25 cellular contexts compared by ENCODE assay signal in genomic region chr13:64959276-64959675, GRCh38.
DNase-seq lines count a peak whose midpoint lies in the region; ATAC-seq, FAIRE-seq and TF ChIP-seq lines count a peak whose summit lies in the region.
"Had no signal": no experiment of that assay in that cellular context is flagged by ENCODE, and none has a peak within 500 bp of the region (broad histone marks: within the 10 kb centered on the region; RNA-seq: fewer than 3 reads in every experiment).

No MANE protein-coding gene starts in this region.

- no peak overlapping the region for H4K5ac ChIP-seq in H1 (ENCODE audit: insufficient read length, low read depth, low read length)

- DNase-seq in NCI-H146 (lab: John Stamatoyannopoulos, UW): peak; percentile 6
- no peak for DNase-seq in NCI-H146 treated with DMSO at 0.1 percent for 48 hours (lab: John Stamatoyannopoulos, UW; ENCODE audit: unreplicated experiment)
- DNase-seq in GM23338 (ENCODE audit: low spot score): no peak
- no peak for DNase-seq in PC-9
- no peak for DNase-seq in H1 (ENCODE audit: low read depth in 1 of 2, low spot score in 2 of 2)
- no peak for DNase-seq in activated CD4-positive, alpha-beta T cell treated with anti-CD3 and anti-CD28 coated beads for 1 hour
- no peak for DNase-seq in GM13977 (ENCODE audit: low spot score)
- DNase-seq: BE2C; C1 segment of cervical spinal cord; CD4-positive, alpha-beta memory T cell; CD4-positive, CD25-positive, alpha-beta regulatory T cell; CD8-positive, alpha-beta memory T cell; COR-L47; DMS 273 treated with DMSO at 0.1 percent for 48 hours; DMS153; DMS79; DND-41; EL; GDM1 had no signal

- no peak for TF ChIP-seq CTCF in GM23338 (conservative IDR thresholded peaks at IDR 0.05; ENCODE audit: low read depth in 2 of 2)
- no peak for TF ChIP-seq CTCF in PC-9 (conservative IDR thresholded peaks at IDR 0.05)
- no peak for TF ChIP-seq CTCF in H1 (IDR thresholded peaks at IDR 0.05; ENCODE audit: control extremely low read depth in 1 of 3, insufficient read depth in 1 of 3, low read depth in 1 of 3, low read length in 3 of 3)
- no peak for TF ChIP-seq CTCF in GM13977 (IDR thresholded peaks at IDR 0.05; ENCODE audit: extremely low read depth, insufficient read depth, missing control alignments)

- intact Hi-C loops in PC-9 (cut with micrococcal nuclease; ENCODE audit: unreplicated experiment): no loop called here

- no peaks in the 10 kb centered on the region for H3K27me3 Mint-ChIP-seq in GM23338 (ENCODE audit: insufficient read depth, low read depth, poor library complexity)
- H3K27me3 Mint-ChIP-seq: CD4-positive, alpha-beta memory T cell; CD4-positive, CD25-positive, alpha-beta regulatory T cell; CD8-positive, alpha-beta memory T cell had no signal

- H3K4me2 ChIP-seq in GM23338 (no peak overlapping the region), PC-9 (no peak overlapping the region), H1 (ENCODE audit: insufficient read depth in 1 of 2, low read depth in 2 of 2, low read length in 2 of 2) (no peak overlapping the region)
- H3K4me2 ChIP-seq: A549, BLaER1 had no signal

- no peaks in the 10 kb centered on the region for H3F3A ChIP-seq in GM23338 (replicated peaks; ENCODE audit: low read depth)
- H3F3A ChIP-seq in PC-9 (ENCODE audit: insufficient read depth, low read depth): no peaks in the 10 kb centered on the region

- H3K79me2 ChIP-seq in GM23338 (replicated peaks; ENCODE audit: insufficient read depth): no peaks in the 10 kb centered on the region
- no peaks in the 10 kb centered on the region for H3K79me2 ChIP-seq in PC-9 (ENCODE audit: low read depth)
- H3K79me2 ChIP-seq in H1 (ENCODE audit: control insufficient read depth in 1 of 2, insufficient read depth in 2 of 2, low read length in 2 of 2): no peaks in the 10 kb centered on the region

- H3K79me1 ChIP-seq in H1 (ENCODE audit: low read depth, low read length): no peaks in the 10 kb centered on the region

- no peak for ATAC-seq in GM23338
- ATAC-seq: A549 had no signal

- H3K36me3 ChIP-seq in GM23338 (ENCODE audit: insufficient read depth): no peaks in the 10 kb centered on the region
- H3K36me3 ChIP-seq in PC-9 (ENCODE audit: low read depth): no peaks in the 10 kb centered on the region
- H3K36me3 ChIP-seq in H1 (ENCODE audit: control insufficient read depth in 2 of 4, insufficient read depth in 4 of 4, low read length in 3 of 4): no peaks in the 10 kb centered on the region
- H3K36me3 ChIP-seq: BE2C, BLaER1 had no signal

- H3K14ac ChIP-seq in H1 (ENCODE audit: insufficient read length): no peak overlapping the region

- no peak for TF ChIP-seq EP300 in H1 (IDR thresholded peaks at IDR 0.05; ENCODE audit: borderline replicate concordance in 1 of 2, low read depth in 2 of 2, low read length in 2 of 2)

- no peak overlapping the region for H2BK20ac ChIP-seq in H1 (ENCODE audit: low read length)

- no peak for TF ChIP-seq RAD21 in H1 (IDR thresholded peaks at IDR 0.05 in 1 of 2, conservative IDR thresholded peaks at IDR 0.05 in 1 of 2; ENCODE audit: low read depth in 2 of 2, low read length in 2 of 2)

- no peak overlapping the region for H3K9ac ChIP-seq in H1 (replicated peaks in 1 of 4; ENCODE audit: extremely low read depth in 1 of 4, low read depth in 3 of 4, low read length in 3 of 4)
- H3K9ac ChIP-seq: BLaER1 had no signal

- no peaks in the 10 kb centered on the region for H3K4me1 Mint-ChIP-seq in GM23338
- H3K4me1 Mint-ChIP-seq: CD14-positive monocyte; CD4-positive, alpha-beta memory T cell; CD4-positive, CD25-positive, alpha-beta regulatory T cell; CD8-positive, alpha-beta memory T cell had no signal

- H3K9me2 ChIP-seq in GM23338 (ENCODE audit: insufficient read depth): no peaks in the 10 kb centered on the region
- no peaks in the 10 kb centered on the region for H3K9me2 ChIP-seq in PC-9 (ENCODE audit: insufficient read depth)

- H3K56ac ChIP-seq in H1 (replicated peaks; ENCODE audit: insufficient read length, low read depth, low read length): no peak overlapping the region

- H4K20me1 ChIP-seq in GM23338 (replicated peaks; ENCODE audit: insufficient read depth) (no peaks in the 10 kb centered on the region), PC-9 (ENCODE audit: insufficient read depth) (no peaks in the 10 kb centered on the region), H1 (replicated peaks in 1 of 2; ENCODE audit: control insufficient read depth in 1 of 2, insufficient read depth in 2 of 2, low read length in 2 of 2) (no peaks in the 10 kb centered on the region)
- H4K20me1 ChIP-seq: BLaER1 had no signal

- no peak overlapping the region for H2AK5ac ChIP-seq in H1 (ENCODE audit: low read depth, low read length)

- H2AFZ ChIP-seq in GM23338 (0 out of 2 replicates have a peak overlapping the region, but pooled peaks have one; percentile 16), PC-9 (peak overlapping the region; percentile 37; the same call in 1 of the 2 replicates), H1 (ENCODE audit: low read length) (0 out of 2 replicates have a peak overlapping the region, but pooled peaks have one; percentile 44)

- H2BK120ac ChIP-seq in H1 (replicated peaks; ENCODE audit: low read depth, low read length): no peak overlapping the region

- H3K4ac ChIP-seq in H1 (replicated peaks; ENCODE audit: insufficient read length, low read depth, low read length): no peak overlapping the region

- H2BK15ac ChIP-seq in H1 (ENCODE audit: low read length): no peak overlapping the region

- H3K27ac ChIP-seq in GM23338 (ENCODE audit: low read depth) (no peak overlapping the region), PC-9 (no peak overlapping the region), H1 (ENCODE audit: low read depth, low read length) (no peak overlapping the region)
- H3K27ac ChIP-seq: 22Rv1, A549, BLaER1 had no signal

- H3K27me3 ChIP-seq in GM23338 (ENCODE audit: insufficient read depth) (no peaks in the 10 kb centered on the region), PC-9 (ENCODE audit: insufficient read depth, low read depth) (no peaks in the 10 kb centered on the region), H1 (replicated peaks in 1 of 4; ENCODE audit: control insufficient read depth in 3 of 4, extremely low read depth in 1 of 4, insufficient read depth in 3 of 4, low read length in 3 of 4) (no peaks in the 10 kb centered on the region)
- H3K27me3 ChIP-seq: BE2C, BLaER1 had no signal

- no peak overlapping the region for H2BK12ac ChIP-seq in H1 (ENCODE audit: low read depth, low read length)

- H3K9me3 ChIP-seq in PC-9 (ENCODE audit: insufficient read depth, low read depth) (no peaks in the 10 kb centered on the region), H1 (ENCODE audit: insufficient read depth in 2 of 2, low read depth in 1 of 2, low read length in 1 of 2) (no peaks in the 10 kb centered on the region; a peak in 1 of 4 replicates)
- H3K9me3 ChIP-seq: A549, BE2C, BLaER1 had no signal

- H3K4me1 ChIP-seq in GM23338 (ENCODE audit: insufficient read depth) (no peaks in the 10 kb centered on the region), PC-9 (replicated peaks; ENCODE audit: insufficient read depth) (no peaks in the 10 kb centered on the region), H1 (replicated peaks in 1 of 4; ENCODE audit: control insufficient read depth in 3 of 4, insufficient read depth in 4 of 4, low read length in 3 of 4) (no peaks in the 10 kb centered on the region)
- H3K4me1 ChIP-seq: A549, BE2C, BLaER1 had no signal

- FAIRE-seq in H1 (lab: Jason Lieb, UNC): no peak
- FAIRE-seq: A549, GM12891, GM18507 had no signal

- no peak overlapping the region for H3K4me3 ChIP-seq in GM23338
- no peak overlapping the region for H3K4me3 ChIP-seq in PC-9
- H3K4me3 ChIP-seq in H1 (ENCODE audit: extremely low read depth in 1 of 4, insufficient read depth in 2 of 4, low read depth in 3 of 4, low read length in 4 of 4): no peak overlapping the region
- H3K4me3 ChIP-seq: A549, BLaER1 had no signal

- H2BK5ac ChIP-seq in H1 (ENCODE audit: low read depth, low read length): no peak overlapping the region

- H3K36me3 Mint-ChIP-seq in GM23338 (ENCODE audit: low read depth): no peaks in the 10 kb centered on the region
- H3K36me3 Mint-ChIP-seq: CD14-positive monocyte; CD4-positive, alpha-beta memory T cell; CD4-positive, CD25-positive, alpha-beta regulatory T cell; CD8-positive, alpha-beta memory T cell had no signal

- 98% methylated on average over 15 of the region's 15 CpGs; no CpG with 5 or more reads in 1 of the 2 experiments for WGBS in H1 (ENCODE audit: extremely low coverage in 1 of 2, insufficient coverage in 1 of 2, insufficient read length in 1 of 2, insufficient replicate concordance in 2 of 2, low coverage in 1 of 2, low lambda C conversion rate in 2 of 2, missing lambda C conversion rate in 1 of 2), 2 experiments

- POLR2A ChIA-PET in PC-9 (lab: Charles Lee; ENCODE audit: unreplicated experiment) (no interaction called here), H1 (lab: Charles Lee; ENCODE audit: partially characterized antibody) (no interaction called here)

- H3K27ac Mint-ChIP-seq in GM23338: no peak overlapping the region
- H3K27ac Mint-ChIP-seq: CD14-positive monocyte; CD4-positive, alpha-beta memory T cell; CD4-positive, CD25-positive, alpha-beta regulatory T cell; CD8-positive, alpha-beta memory T cell had no signal

- no peak for TF ChIP-seq POLR2A in H1 (IDR thresholded peaks at IDR 0.05; ENCODE audit: control extremely low read depth in 1 of 2, low read depth in 2 of 2, low read length in 2 of 2)

- no peaks in the 10 kb centered on the region for H3K23me2 ChIP-seq in H1 (ENCODE audit: low read depth, low read length)

- CTCF ChIA-PET in PC-9 (lab: Charles Lee) (no interaction called here), H1 (lab: Charles Lee; ENCODE audit: partially characterized antibody) (no interaction called here)

- no peak overlapping the region for H3K23ac ChIP-seq in H1 (ENCODE audit: insufficient read length)

- H4K8ac ChIP-seq in H1 (ENCODE audit: extremely low read depth, insufficient read depth, low read length): no peak overlapping the region

- no peak overlapping the region for H4K91ac ChIP-seq in H1 (replicated peaks; ENCODE audit: insufficient read length, low read length)

- no peak overlapping the region for H3K18ac ChIP-seq in H1 (ENCODE audit: extremely low read depth, low read length)

- no TSS peak for BruUV-seq in PC-9 (replicated peaks; lab: Mats Ljungman, UMichigan)

- in situ Hi-C loops in GM13977 (cut with MboI; ENCODE audit: low pct_unique_long_range_greater_than_20kb, low sequenced_read_pairs, unreplicated experiment): no loop called here

- no peak overlapping the region for H3K4me3 Mint-ChIP-seq in GM23338
- H3K4me3 Mint-ChIP-seq: CD14-positive monocyte; CD4-positive, alpha-beta memory T cell; CD4-positive, CD25-positive, alpha-beta regulatory T cell; CD8-positive, alpha-beta memory T cell had no signal

- no peaks in the 10 kb centered on the region for H3K9me3 Mint-ChIP-seq in GM23338

TF ChIP-seq in GM23338, 12 proteins besides CTCF, POLR2A, EP300 and RAD21 (continues in another document):
- no peak for TF ChIP-seq ZNF114 (CRISPR knock-in tag; IDR thresholded peaks at IDR 0.05)
- no peak for TF ChIP-seq EZH2 (IDR thresholded peaks at IDR 0.05; ENCODE audit: low read depth, unreplicated experiment)
- no peak for TF ChIP-seq POLR2AphosphoS5 (IDR thresholded peaks at IDR 0.05; ENCODE audit: low read depth)

TF ChIP-seq in H1, 55 proteins besides CTCF, POLR2A, EP300 and RAD21 (continues in another document):
- TF ChIP-seq TEAD4 (IDR thresholded peaks at IDR 0.05; ENCODE audit: low read depth, low read length) (no peak), CEBPB (IDR thresholded peaks at IDR 0.05; ENCODE audit: low read depth, low read length) (no peak), CTBP2 (IDR thresholded peaks at IDR 0.05; ENCODE audit: borderline replicate concordance, insufficient read depth, insufficient read length, low read length) (no peak)
